Comparison of ENCODE assay signal across 10 cellular contexts in genomic region chr14:68268197-68268596, GRCh38.
DNase-seq lines count a peak whose midpoint lies in the region; ATAC-seq and TF ChIP-seq lines count a peak whose summit lies in the region.
"Had no signal": no experiment of that assay in that cellular context is flagged by ENCODE, and none has a peak within 500 bp of the region (broad histone marks: within the 10 kb centered on the region; RNA-seq: fewer than 3 reads in every experiment).

No MANE protein-coding gene starts in this region.

- peak in 3 of 4 donors; percentile 39 to 60 (median 52) for ATAC-seq in heart left ventricle
- peak; percentile 71 for ATAC-seq in HG03432 (IDR thresholded peaks at IDR 0.05; ENCODE audit: unreplicated experiment)
- ATAC-seq in WTC11 = no peak

- no peaks in the 10 kb centered on the region for H3K36me3 ChIP-seq in heart left ventricle
- H3K36me3 ChIP-seq: gastrocnemius medialis had no signal

- peaks cover 10% of the 10 kb centered on the region for H3K36me3 Mint-ChIP-seq in dendritic cell treated with granulocyte-macrophage colony-stimulating factor and Interleukin-4, amounts not matched to agents 40 ng/mL and 50 ng/mL, for 4 days (ENCODE audit: low read depth)
- no peaks in the 10 kb centered on the region for H3K36me3 Mint-ChIP-seq in WTC11

- no peaks in the 10 kb centered on the region for H3K9me3 ChIP-seq in heart left ventricle
- H3K9me3 ChIP-seq: gastrocnemius medialis had no signal

- H3K9me3 Mint-ChIP-seq in dendritic cell treated with granulocyte-macrophage colony-stimulating factor and Interleukin-4, amounts not matched to agents 40 ng/mL and 50 ng/mL, for 4 days = no peaks in the 10 kb centered on the region
- H3K9me3 Mint-ChIP-seq in WTC11 = no peaks in the 10 kb centered on the region

- no peaks in the 10 kb centered on the region for H3K27me3 ChIP-seq in heart left ventricle
- H3K27me3 ChIP-seq: gastrocnemius medialis had no signal

- no peak overlapping the region for H3K4me3 ChIP-seq in heart left ventricle
- H3K4me3 ChIP-seq: gastrocnemius medialis had no signal

- no peak overlapping the region for H3K4me3 Mint-ChIP-seq in dendritic cell treated with granulocyte-macrophage colony-stimulating factor and Interleukin-4, amounts not matched to agents 40 ng/mL and 50 ng/mL, for 4 days
- no peak overlapping the region for H3K4me3 Mint-ChIP-seq in WTC11

- intact Hi-C loops in heart left ventricle (cut with DNase I) = loop anchor here in 1 of 10 donors (5.0 kb wide), 1 partner anchor 44 kb away; no protein-coding TSS in a partner anchor
- intact Hi-C loops in cardiac septum (cut with DNase I) = no loop called here
- intact Hi-C loops in dendritic cell treated with granulocyte-macrophage colony-stimulating factor and Interleukin-4, amounts not matched to agents 40 ng/mL and 50 ng/mL, for 4 days (cut with micrococcal nuclease) = loop anchor here (5.0 kb wide), 1 partner anchor 124 kb away; no protein-coding TSS in a partner anchor

- H3K27ac ChIP-seq in heart left ventricle = peak overlapping the region in 6 of 12 donors; percentile 37 to 89 (median 47)
- H3K27ac ChIP-seq: C4-2B, gastrocnemius medialis had no signal

- CTCF ChIA-PET in WTC11 (lab: Charles Lee) = no interaction called here

- TF ChIP-seq POLR2A in heart left ventricle (IDR thresholded peaks at IDR 0.05) = no peak

- WGBS in heart left ventricle, 4 donors = 78 to 89% (median 84%) methylated on average over 2 of the region's 2 CpGs

- TF ChIP-seq CTCF in heart left ventricle (IDR thresholded peaks at IDR 0.05) (no peak), WTC11 (IDR thresholded peaks at IDR 0.05) (no peak)

- peak overlapping the region; percentile 95 for H3K27ac Mint-ChIP-seq in dendritic cell treated with granulocyte-macrophage colony-stimulating factor and Interleukin-4, amounts not matched to agents 40 ng/mL and 50 ng/mL, for 4 days
- H3K27ac Mint-ChIP-seq in WTC11 = no peak overlapping the region

- POLR2A ChIA-PET in WTC11 (lab: Charles Lee) = no interaction called here

- H3K4me1 ChIP-seq in heart left ventricle = peaks cover 0 to 84% (median 6%) of the 10 kb centered on the region in 12 donors

- H3K4me1 Mint-ChIP-seq in dendritic cell treated with granulocyte-macrophage colony-stimulating factor and Interleukin-4, amounts not matched to agents 40 ng/mL and 50 ng/mL, for 4 days (ENCODE audit: low read depth) = peaks cover 62% of the 10 kb centered on the region
- H3K4me1 Mint-ChIP-seq in WTC11 = peaks cover 37% of the 10 kb centered on the region

- no peaks in the 10 kb centered on the region for H3K27me3 Mint-ChIP-seq in dendritic cell treated with granulocyte-macrophage colony-stimulating factor and Interleukin-4, amounts not matched to agents 40 ng/mL and 50 ng/mL, for 4 days
- H3K27me3 Mint-ChIP-seq in WTC11 (ENCODE audit: low read depth) = no peaks in the 10 kb centered on the region

- DNase-seq in heart left ventricle (no peak), cardiac septum (ENCODE audit: low spot score) (no peak), occipital lobe (lab: John Stamatoyannopoulos, UW) (no peak), SW 1271 (lab: John Stamatoyannopoulos, UW) (no peak), ureter (ENCODE audit: low spot score) (no peak), WTC11 (ENCODE audit: low spot score) (no peak)
- DNase-seq: gastrocnemius medialis had no signal

TF ChIP-seq in WTC11, 78 proteins besides CTCF, POLR2A, EP300 and RAD21:
- TF ChIP-seq, protein P1, sequence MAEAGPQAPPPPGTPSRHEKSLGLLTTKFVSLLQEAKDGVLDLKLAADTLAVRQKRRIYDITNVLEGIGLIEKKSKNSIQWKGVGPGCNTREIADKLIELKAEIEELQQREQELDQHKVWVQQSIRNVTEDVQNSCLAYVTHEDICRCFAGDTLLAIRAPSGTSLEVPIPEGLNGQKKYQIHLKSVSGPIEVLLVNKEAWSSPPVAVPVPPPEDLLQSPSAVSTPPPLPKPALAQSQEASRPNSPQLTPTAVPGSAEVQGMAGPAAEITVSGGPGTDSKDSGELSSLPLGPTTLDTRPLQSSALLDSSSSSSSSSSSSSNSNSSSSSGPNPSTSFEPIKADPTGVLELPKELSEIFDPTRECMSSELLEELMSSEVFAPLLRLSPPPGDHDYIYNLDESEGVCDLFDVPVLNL (CRISPR knock-in tag; IDR thresholded peaks at IDR 0.05; ENCODE audit: borderline replicate concordance, low read depth) = no peak
- no peak for TF ChIP-seq GTF2I (CRISPR knock-in tag; conservative IDR thresholded peaks at IDR 0.05)
- TF ChIP-seq, protein P2, sequence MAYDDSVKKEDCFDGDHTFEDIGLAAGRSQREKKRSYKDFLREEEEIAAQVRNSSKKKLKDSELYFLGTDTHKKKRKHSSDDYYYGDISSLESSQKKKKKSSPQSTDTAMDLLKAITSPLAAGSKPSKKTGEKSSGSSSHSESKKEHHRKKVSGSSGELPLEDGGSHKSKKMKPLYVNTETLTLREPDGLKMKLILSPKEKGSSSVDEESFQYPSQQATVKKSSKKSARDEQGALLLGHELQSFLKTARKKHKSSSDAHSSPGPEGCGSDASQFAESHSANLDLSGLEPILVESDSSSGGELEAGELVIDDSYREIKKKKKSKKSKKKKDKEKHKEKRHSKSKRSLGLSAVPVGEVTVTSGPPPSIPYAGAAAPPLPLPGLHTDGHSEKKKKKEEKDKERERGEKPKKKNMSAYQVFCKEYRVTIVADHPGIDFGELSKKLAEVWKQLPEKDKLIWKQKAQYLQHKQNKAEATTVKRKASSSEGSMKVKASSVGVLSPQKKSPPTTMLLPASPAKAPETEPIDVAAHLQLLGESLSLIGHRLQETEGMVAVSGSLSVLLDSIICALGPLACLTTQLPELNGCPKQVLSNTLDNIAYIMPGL (CRISPR knock-in tag; IDR thresholded peaks at IDR 0.05) = no peak
- no peak for TF ChIP-seq ZNF281 (CRISPR knock-in tag; IDR thresholded peaks at IDR 0.05)
- TF ChIP-seq SOX15 (CRISPR knock-in tag; IDR thresholded peaks at IDR 0.05) = no peak
- no peak for TF ChIP-seq ZSCAN18 (CRISPR knock-in tag; IDR thresholded peaks at IDR 0.05)
